ENCODE assay signal across 1 cellular context in genomic region chr1:211885746-211886522, GRCh38.
A peak's percentile ranks its signal among the peaks of the same experiment; 100 is the strongest.
TF ChIP-seq lines count a peak whose summit lies in the region.

No MANE protein-coding gene starts in this region.

TF ChIP-seq in HepG2, 621 proteins besides CTCF, POLR2A, EP300 and RAD21 (continued from another document and continues in another):
- TF ChIP-seq, protein P1, sequence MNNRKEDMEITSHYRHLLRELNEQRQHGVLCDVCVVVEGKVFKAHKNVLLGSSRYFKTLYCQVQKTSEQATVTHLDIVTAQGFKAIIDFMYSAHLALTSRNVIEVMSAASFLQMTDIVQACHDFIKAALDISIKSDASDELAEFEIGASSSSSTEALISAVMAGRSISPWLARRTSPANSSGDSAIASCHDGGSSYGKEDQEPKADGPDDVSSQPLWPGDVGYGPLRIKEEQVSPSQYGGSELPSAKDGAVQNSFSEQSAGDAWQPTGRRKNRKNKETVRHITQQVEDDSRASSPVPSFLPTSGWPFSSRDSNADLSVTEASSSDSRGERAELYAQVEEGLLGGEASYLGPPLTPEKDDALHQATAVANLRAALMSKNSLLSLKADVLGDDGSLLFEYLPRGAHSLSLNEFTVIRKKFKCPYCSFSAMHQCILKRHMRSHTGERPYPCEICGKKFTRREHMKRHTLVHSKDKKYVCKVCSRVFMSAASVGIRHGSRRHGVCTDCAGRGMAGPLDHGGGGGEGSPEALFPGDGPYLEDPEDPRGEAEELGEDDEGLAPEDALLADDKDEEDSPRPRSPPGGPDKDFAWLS (CRISPR knock-in tag; IDR thresholded peaks at IDR 0.05; ENCODE audit: borderline replicate concordance), result no peak
- TF ChIP-seq, protein P2, sequence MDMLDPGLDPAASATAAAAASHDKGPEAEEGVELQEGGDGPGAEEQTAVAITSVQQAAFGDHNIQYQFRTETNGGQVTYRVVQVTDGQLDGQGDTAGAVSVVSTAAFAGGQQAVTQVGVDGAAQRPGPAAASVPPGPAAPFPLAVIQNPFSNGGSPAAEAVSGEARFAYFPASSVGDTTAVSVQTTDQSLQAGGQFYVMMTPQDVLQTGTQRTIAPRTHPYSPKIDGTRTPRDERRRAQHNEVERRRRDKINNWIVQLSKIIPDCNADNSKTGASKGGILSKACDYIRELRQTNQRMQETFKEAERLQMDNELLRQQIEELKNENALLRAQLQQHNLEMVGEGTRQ (IDR thresholded peaks at IDR 0.05; ENCODE audit: low read depth, low read length), result no peak
- TF ChIP-seq, protein P2 (CRISPR knock-in tag; IDR thresholded peaks at IDR 0.05; ENCODE audit: borderline replicate concordance), result no peak
- TF ChIP-seq MAFK (conservative IDR thresholded peaks at IDR 0.05 in 1 of 2, IDR thresholded peaks at IDR 0.05 in 1 of 2; ENCODE audit: low read length in 2 of 2), result no peak
- TF ChIP-seq HMG20B (CRISPR knock-in tag; conservative IDR thresholded peaks at IDR 0.05), result peak; percentile 79
- TF ChIP-seq POGZ (CRISPR knock-in tag; IDR thresholded peaks at IDR 0.05), result peak; percentile 89
- peak; percentile 68; the same call in 1 of the 2 replicates for TF ChIP-seq ZGPAT (CRISPR knock-in tag; IDR thresholded peaks at IDR 0.05)
- TF ChIP-seq ZNF276 (CRISPR knock-in tag; IDR thresholded peaks at IDR 0.05; ENCODE audit: low read depth), result no peak
- no peak for TF ChIP-seq ZNF879 (CRISPR knock-in tag; IDR thresholded peaks at IDR 0.05)
- TF ChIP-seq, protein P3, sequence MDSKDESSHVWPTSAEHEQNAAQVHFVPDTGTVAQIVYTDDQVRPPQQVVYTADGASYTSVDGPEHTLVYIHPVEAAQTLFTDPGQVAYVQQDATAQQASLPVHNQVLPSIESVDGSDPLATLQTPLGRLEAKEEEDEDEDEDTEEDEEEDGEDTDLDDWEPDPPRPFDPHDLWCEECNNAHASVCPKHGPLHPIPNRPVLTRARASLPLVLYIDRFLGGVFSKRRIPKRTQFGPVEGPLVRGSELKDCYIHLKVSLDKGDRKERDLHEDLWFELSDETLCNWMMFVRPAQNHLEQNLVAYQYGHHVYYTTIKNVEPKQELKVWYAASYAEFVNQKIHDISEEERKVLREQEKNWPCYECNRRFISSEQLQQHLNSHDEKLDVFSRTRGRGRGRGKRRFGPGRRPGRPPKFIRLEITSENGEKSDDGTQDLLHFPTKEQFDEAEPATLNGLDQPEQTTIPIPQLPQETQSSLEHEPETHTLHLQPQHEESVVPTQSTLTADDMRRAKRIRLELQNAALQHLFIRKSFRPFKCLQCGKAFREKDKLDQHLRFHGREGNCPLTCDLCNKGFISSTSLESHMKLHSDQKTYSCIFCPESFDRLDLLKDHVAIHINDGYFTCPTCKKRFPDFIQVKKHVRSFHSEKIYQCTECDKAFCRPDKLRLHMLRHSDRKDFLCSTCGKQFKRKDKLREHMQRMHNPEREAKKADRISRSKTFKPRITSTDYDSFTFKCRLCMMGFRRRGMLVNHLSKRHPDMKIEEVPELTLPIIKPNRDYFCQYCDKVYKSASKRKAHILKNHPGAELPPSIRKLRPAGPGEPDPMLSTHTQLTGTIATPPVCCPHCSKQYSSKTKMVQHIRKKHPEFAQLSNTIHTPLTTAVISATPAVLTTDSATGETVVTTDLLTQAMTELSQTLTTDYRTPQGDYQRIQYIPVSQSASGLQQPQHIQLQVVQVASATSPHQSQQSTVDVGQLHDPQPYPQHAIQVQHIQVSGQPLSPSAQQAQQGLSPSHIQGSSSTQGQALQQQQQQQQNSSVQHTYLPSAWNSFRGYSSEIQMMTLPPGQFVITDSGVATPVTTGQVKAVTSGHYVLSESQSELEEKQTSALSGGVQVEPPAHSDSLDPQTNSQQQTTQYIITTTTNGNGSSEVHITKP (CRISPR knock-in tag; IDR thresholded peaks at IDR 0.05; ENCODE audit: low read depth), result 0 out of 2 replicates have a peak, but pooled peaks have one; percentile 48
- TF ChIP-seq, protein P4, sequence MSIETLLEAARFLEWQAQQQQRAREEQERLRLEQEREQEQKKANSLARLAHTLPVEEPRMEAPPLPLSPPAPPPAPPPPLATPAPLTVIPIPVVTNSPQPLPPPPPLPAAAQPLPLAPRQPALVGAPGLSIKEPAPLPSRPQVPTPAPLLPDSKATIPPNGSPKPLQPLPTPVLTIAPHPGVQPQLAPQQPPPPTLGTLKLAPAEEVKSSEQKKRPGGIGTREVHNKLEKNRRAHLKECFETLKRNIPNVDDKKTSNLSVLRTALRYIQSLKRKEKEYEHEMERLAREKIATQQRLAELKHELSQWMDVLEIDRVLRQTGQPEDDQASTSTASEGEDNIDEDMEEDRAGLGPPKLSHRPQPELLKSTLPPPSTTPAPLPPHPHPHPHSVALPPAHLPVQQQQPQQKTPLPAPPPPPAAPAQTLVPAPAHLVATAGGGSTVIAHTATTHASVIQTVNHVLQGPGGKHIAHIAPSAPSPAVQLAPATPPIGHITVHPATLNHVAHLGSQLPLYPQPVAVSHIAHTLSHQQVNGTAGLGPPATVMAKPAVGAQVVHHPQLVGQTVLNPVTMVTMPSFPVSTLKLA (IDR thresholded peaks at IDR 0.05), result no peak
- TF ChIP-seq ZNF335 (CRISPR knock-in tag; IDR thresholded peaks at IDR 0.05), result no peak
- TF ChIP-seq, protein P5, sequence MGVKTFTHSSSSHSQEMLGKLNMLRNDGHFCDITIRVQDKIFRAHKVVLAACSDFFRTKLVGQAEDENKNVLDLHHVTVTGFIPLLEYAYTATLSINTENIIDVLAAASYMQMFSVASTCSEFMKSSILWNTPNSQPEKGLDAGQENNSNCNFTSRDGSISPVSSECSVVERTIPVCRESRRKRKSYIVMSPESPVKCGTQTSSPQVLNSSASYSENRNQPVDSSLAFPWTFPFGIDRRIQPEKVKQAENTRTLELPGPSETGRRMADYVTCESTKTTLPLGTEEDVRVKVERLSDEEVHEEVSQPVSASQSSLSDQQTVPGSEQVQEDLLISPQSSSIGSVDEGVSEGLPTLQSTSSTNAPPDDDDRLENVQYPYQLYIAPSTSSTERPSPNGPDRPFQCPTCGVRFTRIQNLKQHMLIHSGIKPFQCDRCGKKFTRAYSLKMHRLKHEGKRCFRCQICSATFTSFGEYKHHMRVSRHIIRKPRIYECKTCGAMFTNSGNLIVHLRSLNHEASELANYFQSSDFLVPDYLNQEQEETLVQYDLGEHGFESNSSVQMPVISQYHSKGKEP (CRISPR knock-in tag; IDR thresholded peaks at IDR 0.05), result no peak
- 0 out of 2 replicates have a peak, but pooled peaks have one; percentile 30 for TF ChIP-seq KDM4B (CRISPR knock-in tag; IDR thresholded peaks at IDR 0.05)
- 0 out of 2 replicates have a peak, but pooled peaks have one; percentile 7 for TF ChIP-seq HOXD1 (CRISPR knock-in tag; IDR thresholded peaks at IDR 0.05)
- no peak for TF ChIP-seq PRMT3 (CRISPR knock-in tag; IDR thresholded peaks at IDR 0.05; ENCODE audit: borderline replicate concordance, low read depth)
- no peak for TF ChIP-seq FOXK2 (IDR thresholded peaks at IDR 0.05)
- peak; percentile 82 for TF ChIP-seq ZMYM4 (CRISPR knock-in tag; IDR thresholded peaks at IDR 0.05)
- 0 out of 2 replicates have a peak, but pooled peaks have one; percentile 37 for TF ChIP-seq DMAP1 (CRISPR knock-in tag; IDR thresholded peaks at IDR 0.05)
- TF ChIP-seq, protein P6, sequence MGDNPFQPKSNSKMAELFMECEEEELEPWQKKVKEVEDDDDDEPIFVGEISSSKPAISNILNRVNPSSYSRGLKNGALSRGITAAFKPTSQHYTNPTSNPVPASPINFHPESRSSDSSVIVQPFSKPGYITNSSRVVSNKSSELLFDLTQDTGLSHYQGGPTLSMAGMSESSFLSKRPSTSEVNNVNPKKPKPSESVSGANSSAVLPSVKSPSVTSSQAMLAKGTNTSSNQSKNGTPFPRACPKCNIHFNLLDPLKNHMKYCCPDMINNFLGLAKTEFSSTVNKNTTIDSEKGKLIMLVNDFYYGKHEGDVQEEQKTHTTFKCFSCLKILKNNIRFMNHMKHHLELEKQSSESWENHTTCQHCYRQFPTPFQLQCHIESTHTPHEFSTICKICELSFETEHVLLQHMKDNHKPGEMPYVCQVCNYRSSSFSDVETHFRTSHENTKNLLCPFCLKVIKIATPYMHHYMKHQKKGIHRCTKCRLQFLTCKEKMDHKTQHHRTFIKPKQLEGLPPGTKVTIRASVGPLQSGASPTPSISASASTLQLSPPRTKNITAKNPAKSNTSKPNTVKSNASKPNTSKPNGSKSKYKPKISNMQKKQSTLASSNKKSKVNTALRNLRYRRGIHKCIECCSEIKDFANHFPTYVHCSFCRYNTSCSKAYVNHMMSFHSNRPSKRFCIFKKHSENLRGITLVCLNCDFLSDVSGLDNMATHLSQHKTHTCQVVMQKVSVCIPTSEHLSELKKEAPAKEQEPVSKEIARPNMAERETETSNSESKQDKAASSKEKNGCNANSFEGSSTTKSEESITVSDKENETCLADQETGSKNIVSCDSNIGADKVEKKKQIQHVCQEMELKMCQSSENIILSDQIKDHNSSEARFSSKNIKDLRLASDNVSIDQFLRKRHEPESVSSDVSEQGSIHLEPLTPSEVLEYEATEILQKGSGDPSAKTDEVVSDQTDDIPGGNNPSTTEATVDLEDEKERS (CRISPR knock-in tag; IDR thresholded peaks at IDR 0.05), result peak; percentile 51; the same call in 1 of the 2 replicates
- TF ChIP-seq MYPOP (CRISPR knock-in tag; IDR thresholded peaks at IDR 0.05), result no peak
- no peak for TF ChIP-seq HNRNPH1 (optimal IDR thresholded peaks at IDR 0.05; ENCODE audit: low read depth, low read length)
- TF ChIP-seq KLF12 (CRISPR knock-in tag; IDR thresholded peaks at IDR 0.05; ENCODE audit: borderline replicate concordance), result no peak
- TF ChIP-seq RFXAP (CRISPR knock-in tag; IDR thresholded peaks at IDR 0.05; ENCODE audit: borderline replicate concordance), result no peak
- no peak for TF ChIP-seq IRF9 (CRISPR knock-in tag; IDR thresholded peaks at IDR 0.05; ENCODE audit: borderline replicate concordance)
- TF ChIP-seq, protein P7, sequence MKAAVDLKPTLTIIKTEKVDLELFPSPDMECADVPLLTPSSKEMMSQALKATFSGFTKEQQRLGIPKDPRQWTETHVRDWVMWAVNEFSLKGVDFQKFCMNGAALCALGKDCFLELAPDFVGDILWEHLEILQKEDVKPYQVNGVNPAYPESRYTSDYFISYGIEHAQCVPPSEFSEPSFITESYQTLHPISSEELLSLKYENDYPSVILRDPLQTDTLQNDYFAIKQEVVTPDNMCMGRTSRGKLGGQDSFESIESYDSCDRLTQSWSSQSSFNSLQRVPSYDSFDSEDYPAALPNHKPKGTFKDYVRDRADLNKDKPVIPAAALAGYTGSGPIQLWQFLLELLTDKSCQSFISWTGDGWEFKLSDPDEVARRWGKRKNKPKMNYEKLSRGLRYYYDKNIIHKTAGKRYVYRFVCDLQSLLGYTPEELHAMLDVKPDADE (CRISPR knock-in tag; IDR thresholded peaks at IDR 0.05), result no peak
- TF ChIP-seq, protein P8, sequence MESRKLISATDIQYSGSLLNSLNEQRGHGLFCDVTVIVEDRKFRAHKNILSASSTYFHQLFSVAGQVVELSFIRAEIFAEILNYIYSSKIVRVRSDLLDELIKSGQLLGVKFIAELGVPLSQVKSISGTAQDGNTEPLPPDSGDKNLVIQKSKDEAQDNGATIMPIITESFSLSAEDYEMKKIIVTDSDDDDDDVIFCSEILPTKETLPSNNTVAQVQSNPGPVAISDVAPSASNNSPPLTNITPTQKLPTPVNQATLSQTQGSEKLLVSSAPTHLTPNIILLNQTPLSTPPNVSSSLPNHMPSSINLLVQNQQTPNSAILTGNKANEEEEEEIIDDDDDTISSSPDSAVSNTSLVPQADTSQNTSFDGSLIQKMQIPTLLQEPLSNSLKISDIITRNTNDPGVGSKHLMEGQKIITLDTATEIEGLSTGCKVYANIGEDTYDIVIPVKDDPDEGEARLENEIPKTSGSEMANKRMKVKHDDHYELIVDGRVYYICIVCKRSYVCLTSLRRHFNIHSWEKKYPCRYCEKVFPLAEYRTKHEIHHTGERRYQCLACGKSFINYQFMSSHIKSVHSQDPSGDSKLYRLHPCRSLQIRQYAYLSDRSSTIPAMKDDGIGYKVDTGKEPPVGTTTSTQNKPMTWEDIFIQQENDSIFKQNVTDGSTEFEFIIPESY (CRISPR knock-in tag; IDR thresholded peaks at IDR 0.05), result peak; percentile 38; the same call in 1 of the 2 replicates
- TF ChIP-seq ZNF124 (CRISPR knock-in tag; IDR thresholded peaks at IDR 0.05), result no peak
